ENCODE assay signal across 1 cellular context in genomic region chr16:67613808-67614207, GRCh38.
TF ChIP-seq lines count a peak whose summit lies in the region.

No MANE protein-coding gene starts in this region.

TF ChIP-seq in K562, 482 proteins besides CTCF, POLR2A, EP300 and RAD21:
- no peak for TF ChIP-seq BRF1 (IDR thresholded peaks at IDR 0.05; ENCODE audit: borderline replicate concordance, extremely low read depth, insufficient read length)
- TF ChIP-seq, protein P1, sequence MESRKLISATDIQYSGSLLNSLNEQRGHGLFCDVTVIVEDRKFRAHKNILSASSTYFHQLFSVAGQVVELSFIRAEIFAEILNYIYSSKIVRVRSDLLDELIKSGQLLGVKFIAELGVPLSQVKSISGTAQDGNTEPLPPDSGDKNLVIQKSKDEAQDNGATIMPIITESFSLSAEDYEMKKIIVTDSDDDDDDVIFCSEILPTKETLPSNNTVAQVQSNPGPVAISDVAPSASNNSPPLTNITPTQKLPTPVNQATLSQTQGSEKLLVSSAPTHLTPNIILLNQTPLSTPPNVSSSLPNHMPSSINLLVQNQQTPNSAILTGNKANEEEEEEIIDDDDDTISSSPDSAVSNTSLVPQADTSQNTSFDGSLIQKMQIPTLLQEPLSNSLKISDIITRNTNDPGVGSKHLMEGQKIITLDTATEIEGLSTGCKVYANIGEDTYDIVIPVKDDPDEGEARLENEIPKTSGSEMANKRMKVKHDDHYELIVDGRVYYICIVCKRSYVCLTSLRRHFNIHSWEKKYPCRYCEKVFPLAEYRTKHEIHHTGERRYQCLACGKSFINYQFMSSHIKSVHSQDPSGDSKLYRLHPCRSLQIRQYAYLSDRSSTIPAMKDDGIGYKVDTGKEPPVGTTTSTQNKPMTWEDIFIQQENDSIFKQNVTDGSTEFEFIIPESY (CRISPR knock-in tag; IDR thresholded peaks at IDR 0.05) = peak; percentile 13; the same call in 1 of the 2 replicates
